In the genomic region with DNA sequence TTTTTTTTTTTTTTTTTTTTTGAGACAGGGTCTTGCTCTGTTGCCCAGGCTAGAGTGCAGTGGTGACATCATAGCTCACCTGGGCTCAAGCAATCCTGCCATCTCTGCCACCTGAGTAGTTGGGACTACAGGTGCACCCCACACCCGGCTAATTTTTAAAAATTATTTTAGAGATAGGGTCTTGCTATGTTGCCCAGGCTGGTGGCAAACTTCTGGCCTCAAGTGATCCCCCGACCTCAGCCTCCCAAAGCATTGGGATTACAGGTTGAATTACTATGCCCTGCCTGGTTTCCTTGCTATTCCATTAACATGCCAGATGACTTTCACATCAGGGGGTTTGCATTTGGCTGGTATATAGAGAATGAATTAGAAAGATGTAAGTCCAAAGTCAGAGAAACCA, we compare ENCODE assay signal across 29 cellular contexts.
"Had no signal": no experiment of that assay in that cellular context is flagged by ENCODE, and none has a peak within 500 bp of the region (broad histone marks: within the 10 kb centered on the region; RNA-seq: fewer than 3 reads in every experiment).

No MANE protein-coding gene starts in this region.

- ATAC-seq: activated CD4-positive, alpha-beta T cell treated with anti-CD3 and anti-CD28 coated beads for 36 hours; activated T-cell treated with anti-CD3 and anti-CD28 coated beads, Interleukin-2, amount 50 U/mL, for 4 hours; activated T-helper 17 cell treated with anti-CD3 and anti-CD28 coated beads, Interleukin-2, amount 50 U/mL, for 72 hours; esophagus mucosa; T-cell; T-helper 17 cell had no signal

- FAIRE-seq: astrocyte, bronchial epithelial cell, frontal cortex had no signal

- H3K36me3 ChIP-seq: brain microvascular endothelial cell, WERI-Rb-1 had no signal

- H3K27ac ChIP-seq: brain microvascular endothelial cell, coronary artery, dorsolateral prefrontal cortex, WERI-Rb-1 had no signal

- DNase-seq: activated CD4-positive, alpha-beta memory T cell treated with anti-CD3 and anti-CD28 coated beads for 36 hours; activated CD4-positive, alpha-beta T cell treated with anti-CD3 and anti-CD28 coated beads for 36 hours; activated CD4-positive, alpha-beta T cell treated with anti-CD3 and anti-CD28 coated beads, Interleukin-2, amount 10 ng/mL, durations not matched to agents 24 days and 14 days; activated CD4-positive, CD25-positive, alpha-beta regulatory T cell; activated CD4-positive, CD25-positive, alpha-beta regulatory T cell treated with anti-CD3 and anti-CD28 coated beads, Interleukin-2, amount 50 U/mL, for 72 hours; activated effector memory CD4-positive, alpha-beta T cell treated with Interleukin-2 at 50 U/mL for 16 hours; activated gamma-delta T cell treated with Interleukin-2 at 50 U/mL for 16 hours; activated naive CD4-positive, alpha-beta T cell treated with anti-CD3 and anti-CD28 coated beads, Interleukin-2, amount 50 U/mL, for 16 hours; activated naive CD4-positive, alpha-beta T cell treated with Interleukin-2 at 50 U/mL for 16 hours; activated T-cell treated with anti-CD3 and anti-CD28 coated beads, Interleukin-2, amount 50 U/mL, for 4 hours; amniotic stem cell; anterior cingulate cortex; brain microvascular endothelial cell; cerebellar nuclear complex; dorsolateral prefrontal cortex; effector memory CD4-positive, alpha-beta T cell; endodermal cell; foreskin fibroblast; head of caudate nucleus; T-cell; T-helper 17 cell; T1000; WERI-Rb-1 had no signal

- H3K4me3 ChIP-seq: coronary artery, dorsolateral prefrontal cortex had no signal

- H3K27me3 ChIP-seq: brain microvascular endothelial cell, dorsolateral prefrontal cortex had no signal
